8 cellular contexts compared by ENCODE assay signal in the genomic region with DNA sequence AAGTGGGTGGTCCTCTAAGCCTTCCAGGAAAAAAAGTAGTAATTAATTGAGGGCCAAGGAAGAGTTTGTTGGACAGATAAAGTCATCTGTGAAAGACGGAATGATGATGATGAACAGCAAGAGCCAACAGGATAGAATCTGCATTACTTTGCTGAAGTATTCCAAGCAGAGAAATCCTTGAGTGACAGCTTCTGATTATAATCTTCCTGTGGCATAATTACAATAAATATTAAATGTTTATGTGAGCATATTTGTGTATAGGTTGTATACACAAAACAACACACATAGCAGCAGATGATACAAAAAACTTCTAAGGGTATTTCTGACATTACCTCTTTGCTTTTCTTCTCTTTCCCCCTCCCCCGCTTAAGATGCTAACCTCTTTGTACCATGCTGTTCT.
"Had no signal": no experiment of that assay in that cellular context is flagged by ENCODE, and none has a peak within 500 bp of the region (broad histone marks: within the 10 kb centered on the region; RNA-seq: fewer than 3 reads in every experiment).

No MANE protein-coding gene starts in this region.

- H3K4me3 Mint-ChIP-seq: H9 had no signal

- H3K27ac ChIP-seq: KMS-11 had no signal

- H3K9ac ChIP-seq: KMS-11 had no signal

- H3K9me3 Mint-ChIP-seq: H9 had no signal

- H3K4me2 ChIP-seq: KMS-11 had no signal

- FAIRE-seq: H54, HTR-8/SVneo had no signal

- DNase-seq: GOT3, H9, HCEC 1CT, IMR-90, KBM-7 had no signal
